In the genomic region with DNA sequence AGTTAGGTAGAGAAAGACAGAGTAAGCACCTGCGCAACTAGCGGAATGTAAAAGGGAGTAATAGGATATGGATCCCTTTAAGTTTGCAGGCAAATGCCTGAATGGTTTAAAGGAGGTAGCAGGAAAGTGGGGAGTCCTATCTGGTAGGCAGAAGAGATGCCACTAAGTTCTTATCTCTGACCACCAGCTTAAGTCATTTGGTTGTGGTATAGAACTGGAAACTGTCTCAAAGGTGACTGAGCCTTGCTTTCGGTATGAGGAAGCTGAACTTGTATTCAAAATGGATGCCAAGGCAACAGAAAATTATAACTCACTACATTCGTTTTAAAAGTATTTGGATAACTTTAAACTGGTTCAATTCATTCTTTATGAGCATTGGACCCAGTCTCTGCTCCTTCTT, we compare ENCODE assay signal across 2 cellular contexts.
TF ChIP-seq lines count a peak whose summit lies in the region.

No MANE protein-coding gene starts in this region.

TF ChIP-seq in GM23338, 12 proteins besides CTCF, POLR2A, EP300 and RAD21 (continued from another document and continues in another):
- TF ChIP-seq, protein P1, sequence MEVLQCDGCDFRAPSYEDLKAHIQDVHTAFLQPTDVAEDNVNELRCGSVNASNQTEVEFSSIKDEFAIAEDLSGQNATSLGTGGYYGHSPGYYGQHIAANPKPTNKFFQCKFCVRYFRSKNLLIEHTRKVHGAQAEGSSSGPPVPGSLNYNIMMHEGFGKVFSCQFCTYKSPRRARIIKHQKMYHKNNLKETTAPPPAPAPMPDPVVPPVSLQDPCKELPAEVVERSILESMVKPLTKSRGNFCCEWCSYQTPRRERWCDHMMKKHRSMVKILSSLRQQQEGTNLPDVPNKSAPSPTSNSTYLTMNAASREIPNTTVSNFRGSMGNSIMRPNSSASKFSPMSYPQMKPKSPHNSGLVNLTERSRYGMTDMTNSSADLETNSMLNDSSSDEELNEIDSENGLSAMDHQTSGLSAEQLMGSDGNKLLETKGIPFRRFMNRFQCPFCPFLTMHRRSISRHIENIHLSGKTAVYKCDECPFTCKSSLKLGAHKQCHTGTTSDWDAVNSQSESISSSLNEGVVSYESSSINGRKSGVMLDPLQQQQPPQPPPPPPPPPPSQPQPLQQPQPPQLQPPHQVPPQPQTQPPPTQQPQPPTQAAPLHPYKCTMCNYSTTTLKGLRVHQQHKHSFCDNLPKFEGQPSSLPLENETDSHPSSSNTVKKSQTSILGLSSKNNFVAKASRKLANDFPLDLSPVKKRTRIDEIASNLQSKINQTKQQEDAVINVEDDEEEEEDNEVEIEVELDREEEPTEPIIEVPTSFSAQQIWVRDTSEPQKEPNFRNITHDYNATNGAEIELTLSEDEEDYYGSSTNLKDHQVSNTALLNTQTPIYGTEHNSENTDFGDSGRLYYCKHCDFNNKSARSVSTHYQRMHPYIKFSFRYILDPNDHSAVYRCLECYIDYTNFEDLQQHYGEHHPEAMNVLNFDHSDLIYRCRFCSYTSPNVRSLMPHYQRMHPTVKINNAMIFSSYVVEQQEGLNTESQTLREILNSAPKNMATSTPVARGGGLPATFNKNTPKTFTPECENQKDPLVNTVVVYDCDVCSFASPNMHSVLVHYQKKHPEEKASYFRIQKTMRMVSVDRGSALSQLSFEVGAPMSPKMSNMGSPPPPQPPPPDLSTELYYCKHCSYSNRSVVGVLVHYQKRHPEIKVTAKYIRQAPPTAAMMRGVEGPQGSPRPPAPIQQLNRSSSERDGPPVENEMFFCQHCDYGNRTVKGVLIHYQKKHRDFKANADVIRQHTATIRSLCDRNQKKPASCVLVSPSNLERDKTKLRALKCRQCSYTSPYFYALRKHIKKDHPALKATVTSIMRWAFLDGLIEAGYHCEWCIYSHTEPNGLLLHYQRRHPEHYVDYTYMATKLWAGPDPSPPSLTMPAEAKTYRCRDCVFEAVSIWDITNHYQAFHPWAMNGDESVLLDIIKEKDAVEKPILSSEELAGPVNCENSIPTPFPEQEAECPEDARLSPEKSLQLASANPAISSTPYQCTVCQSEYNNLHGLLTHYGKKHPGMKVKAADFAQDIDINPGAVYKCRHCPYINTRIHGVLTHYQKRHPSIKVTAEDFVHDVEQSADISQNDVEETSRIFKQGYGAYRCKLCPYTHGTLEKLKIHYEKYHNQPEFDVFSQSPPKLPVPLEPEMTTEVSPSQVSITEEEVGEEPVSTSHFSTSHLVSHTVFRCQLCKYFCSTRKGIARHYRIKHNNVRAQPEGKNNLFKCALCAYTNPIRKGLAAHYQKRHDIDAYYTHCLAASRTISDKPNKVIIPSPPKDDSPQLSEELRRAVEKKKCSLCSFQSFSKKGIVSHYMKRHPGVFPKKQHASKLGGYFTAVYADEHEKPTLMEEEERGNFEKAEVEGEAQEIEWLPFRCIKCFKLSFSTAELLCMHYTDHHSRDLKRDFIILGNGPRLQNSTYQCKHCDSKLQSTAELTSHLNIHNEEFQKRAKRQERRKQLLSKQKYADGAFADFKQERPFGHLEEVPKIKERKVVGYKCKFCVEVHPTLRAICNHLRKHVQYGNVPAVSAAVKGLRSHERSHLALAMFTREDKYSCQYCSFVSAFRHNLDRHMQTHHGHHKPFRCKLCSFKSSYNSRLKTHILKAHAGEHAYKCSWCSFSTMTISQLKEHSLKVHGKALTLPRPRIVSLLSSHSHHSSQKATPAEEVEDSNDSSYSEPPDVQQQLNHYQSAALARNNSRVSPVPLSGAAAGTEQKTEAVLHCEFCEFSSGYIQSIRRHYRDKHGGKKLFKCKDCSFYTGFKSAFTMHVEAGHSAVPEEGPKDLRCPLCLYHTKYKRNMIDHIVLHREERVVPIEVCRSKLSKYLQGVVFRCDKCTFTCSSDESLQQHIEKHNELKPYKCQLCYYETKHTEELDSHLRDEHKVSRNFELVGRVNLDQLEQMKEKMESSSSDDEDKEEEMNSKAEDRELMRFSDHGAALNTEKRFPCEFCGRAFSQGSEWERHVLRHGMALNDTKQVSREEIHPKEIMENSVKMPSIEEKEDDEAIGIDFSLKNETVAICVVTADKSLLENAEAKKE (CRISPR knock-in tag; IDR thresholded peaks at IDR 0.05) = no peak
- TF ChIP-seq ZNF114 (CRISPR knock-in tag; IDR thresholded peaks at IDR 0.05) (no peak), CREB1 (CRISPR knock-in tag; IDR thresholded peaks at IDR 0.05; ENCODE audit: low read depth) (no peak), JUNB (IDR thresholded peaks at IDR 0.05; ENCODE audit: unreplicated experiment) (no peak), STAT1 (IDR thresholded peaks at IDR 0.05; ENCODE audit: unreplicated experiment) (no peak), NANOG (IDR thresholded peaks at IDR 0.05; ENCODE audit: borderline replicate concordance) (no peak), ZNF331 (CRISPR knock-in tag; IDR thresholded peaks at IDR 0.05; ENCODE audit: low read depth) (no peak), EZH2 (IDR thresholded peaks at IDR 0.05; ENCODE audit: low read depth, unreplicated experiment) (no peak)
- TF ChIP-seq, protein P2, sequence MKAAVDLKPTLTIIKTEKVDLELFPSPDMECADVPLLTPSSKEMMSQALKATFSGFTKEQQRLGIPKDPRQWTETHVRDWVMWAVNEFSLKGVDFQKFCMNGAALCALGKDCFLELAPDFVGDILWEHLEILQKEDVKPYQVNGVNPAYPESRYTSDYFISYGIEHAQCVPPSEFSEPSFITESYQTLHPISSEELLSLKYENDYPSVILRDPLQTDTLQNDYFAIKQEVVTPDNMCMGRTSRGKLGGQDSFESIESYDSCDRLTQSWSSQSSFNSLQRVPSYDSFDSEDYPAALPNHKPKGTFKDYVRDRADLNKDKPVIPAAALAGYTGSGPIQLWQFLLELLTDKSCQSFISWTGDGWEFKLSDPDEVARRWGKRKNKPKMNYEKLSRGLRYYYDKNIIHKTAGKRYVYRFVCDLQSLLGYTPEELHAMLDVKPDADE (IDR thresholded peaks at IDR 0.05) = no peak
- TF ChIP-seq, protein P3, sequence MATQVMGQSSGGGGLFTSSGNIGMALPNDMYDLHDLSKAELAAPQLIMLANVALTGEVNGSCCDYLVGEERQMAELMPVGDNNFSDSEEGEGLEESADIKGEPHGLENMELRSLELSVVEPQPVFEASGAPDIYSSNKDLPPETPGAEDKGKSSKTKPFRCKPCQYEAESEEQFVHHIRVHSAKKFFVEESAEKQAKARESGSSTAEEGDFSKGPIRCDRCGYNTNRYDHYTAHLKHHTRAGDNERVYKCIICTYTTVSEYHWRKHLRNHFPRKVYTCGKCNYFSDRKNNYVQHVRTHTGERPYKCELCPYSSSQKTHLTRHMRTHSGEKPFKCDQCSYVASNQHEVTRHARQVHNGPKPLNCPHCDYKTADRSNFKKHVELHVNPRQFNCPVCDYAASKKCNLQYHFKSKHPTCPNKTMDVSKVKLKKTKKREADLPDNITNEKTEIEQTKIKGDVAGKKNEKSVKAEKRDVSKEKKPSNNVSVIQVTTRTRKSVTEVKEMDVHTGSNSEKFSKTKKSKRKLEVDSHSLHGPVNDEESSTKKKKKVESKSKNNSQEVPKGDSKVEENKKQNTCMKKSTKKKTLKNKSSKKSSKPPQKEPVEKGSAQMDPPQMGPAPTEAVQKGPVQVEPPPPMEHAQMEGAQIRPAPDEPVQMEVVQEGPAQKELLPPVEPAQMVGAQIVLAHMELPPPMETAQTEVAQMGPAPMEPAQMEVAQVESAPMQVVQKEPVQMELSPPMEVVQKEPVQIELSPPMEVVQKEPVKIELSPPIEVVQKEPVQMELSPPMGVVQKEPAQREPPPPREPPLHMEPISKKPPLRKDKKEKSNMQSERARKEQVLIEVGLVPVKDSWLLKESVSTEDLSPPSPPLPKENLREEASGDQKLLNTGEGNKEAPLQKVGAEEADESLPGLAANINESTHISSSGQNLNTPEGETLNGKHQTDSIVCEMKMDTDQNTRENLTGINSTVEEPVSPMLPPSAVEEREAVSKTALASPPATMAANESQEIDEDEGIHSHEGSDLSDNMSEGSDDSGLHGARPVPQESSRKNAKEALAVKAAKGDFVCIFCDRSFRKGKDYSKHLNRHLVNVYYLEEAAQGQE (IDR thresholded peaks at IDR 0.05; ENCODE audit: unreplicated experiment) = no peak

TF ChIP-seq in H1, 55 proteins besides CTCF, POLR2A, EP300 and RAD21 (continued from another document):
- TF ChIP-seq, protein P4, sequence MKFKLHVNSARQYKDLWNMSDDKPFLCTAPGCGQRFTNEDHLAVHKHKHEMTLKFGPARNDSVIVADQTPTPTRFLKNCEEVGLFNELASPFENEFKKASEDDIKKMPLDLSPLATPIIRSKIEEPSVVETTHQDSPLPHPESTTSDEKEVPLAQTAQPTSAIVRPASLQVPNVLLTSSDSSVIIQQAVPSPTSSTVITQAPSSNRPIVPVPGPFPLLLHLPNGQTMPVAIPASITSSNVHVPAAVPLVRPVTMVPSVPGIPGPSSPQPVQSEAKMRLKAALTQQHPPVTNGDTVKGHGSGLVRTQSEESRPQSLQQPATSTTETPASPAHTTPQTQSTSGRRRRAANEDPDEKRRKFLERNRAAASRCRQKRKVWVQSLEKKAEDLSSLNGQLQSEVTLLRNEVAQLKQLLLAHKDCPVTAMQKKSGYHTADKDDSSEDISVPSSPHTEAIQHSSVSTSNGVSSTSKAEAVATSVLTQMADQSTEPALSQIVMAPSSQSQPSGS (IDR thresholded peaks at IDR 0.05; ENCODE audit: low read length) = no peak
- TF ChIP-seq RXRA (IDR thresholded peaks at IDR 0.05; ENCODE audit: insufficient read depth, low read depth, low read length) = no peak
- TF ChIP-seq SP2 (IDR thresholded peaks at IDR 0.05; ENCODE audit: low read length) = no peak
- TF ChIP-seq SP4 (IDR thresholded peaks at IDR 0.05; ENCODE audit: low read length) = no peak
- TF ChIP-seq BCL11A (IDR thresholded peaks at IDR 0.05; ENCODE audit: low read depth in 2 of 2, low read length in 2 of 2) = no peak
- TF ChIP-seq CHD2 (IDR thresholded peaks at IDR 0.05; ENCODE audit: low read length) = no peak
- no peak for TF ChIP-seq HDAC6 (IDR thresholded peaks at IDR 0.05; ENCODE audit: low read depth, low read length)
- no peak for TF ChIP-seq BACH1 (IDR thresholded peaks at IDR 0.05; ENCODE audit: low read length)
- TF ChIP-seq SRF (IDR thresholded peaks at IDR 0.05; ENCODE audit: low read depth, low read length) = no peak
- no peak for TF ChIP-seq SIRT6 (IDR thresholded peaks at IDR 0.05; ENCODE audit: low read length)
- TF ChIP-seq KDM4A (IDR thresholded peaks at IDR 0.05; ENCODE audit: low read depth, low read length, severe bottlenecking) = no peak
- no peak for TF ChIP-seq TEAD4 (IDR thresholded peaks at IDR 0.05; ENCODE audit: low read depth, low read length)
